In genomic region chr6:21523652-21524051, GRCh38 we compare ENCODE assay signal across 26 cellular contexts.
DNase-seq lines count a peak whose midpoint lies in the region; ATAC-seq, FAIRE-seq and TF ChIP-seq lines count a peak whose summit lies in the region.
"Had no signal": no experiment of that assay in that cellular context is flagged by ENCODE, and none has a peak within 500 bp of the region (broad histone marks: within the 10 kb centered on the region; RNA-seq: fewer than 3 reads in every experiment).

No MANE protein-coding gene starts in this region.

- H3K4me1 ChIP-seq in body of pancreas (peaks cover 11% of the 10 kb centered on the region), pancreas (peaks cover 0 to 8% (median 0%) of the 10 kb centered on the region in 3 donors), uterus (no peaks in the 10 kb centered on the region)

- TF ChIP-seq POLR2A in body of pancreas (IDR thresholded peaks at IDR 0.05) (no peak), uterus (IDR thresholded peaks at IDR 0.05) (no peak)

- no peak overlapping the region for H3K4me3 ChIP-seq in body of pancreas
- H3K4me3 ChIP-seq in pancreas, result no peak overlapping the region
- H3K4me3 ChIP-seq in uterus, result no peak overlapping the region
- H3K4me3 ChIP-seq: HAP-1 had no signal

- H3K9me3 ChIP-seq in body of pancreas (no peaks in the 10 kb centered on the region), pancreas (no peaks in the 10 kb centered on the region), uterus (no peaks in the 10 kb centered on the region)
- H3K9me3 ChIP-seq: HAP-1 had no signal

- intact Hi-C loops in body of pancreas (cut with DNase I), result no loop called here
- intact Hi-C loops in pancreas (cut with DNase I), result no loop called here
- intact Hi-C loops in uterus (cut with DNase I; ENCODE audit: low total_unique reads), result no loop called here

- ATAC-seq in body of pancreas, result no peak
- peak; percentile 53 to 82 (median 61) for ATAC-seq in pancreas
- no peak for ATAC-seq in HG03097 (IDR thresholded peaks at IDR 0.05; ENCODE audit: low FRiP score, unreplicated experiment)
- ATAC-seq in GM21360 (IDR thresholded peaks at IDR 0.05; ENCODE audit: unreplicated experiment), result no peak
- ATAC-seq: activated naive CD4-positive, alpha-beta T cell treated with anti-CD3 and anti-CD28 coated beads, Interleukin-2, amount 50 U/mL, for 72 hours; activated T-helper 17 cell treated with anti-CD3 and anti-CD28 coated beads, Interleukin-2, amount 50 U/mL, for 72 hours; stimulated activated effector memory CD8-positive, alpha-beta T cell treated with anti-CD3 and anti-CD28 coated beads, Interleukin-12 subunit alpha, Interleukin-12 subunit beta, amount 100 ng/mL, for 72 hours had no signal

- no peak overlapping the region for H3K27ac ChIP-seq in body of pancreas
- no peak overlapping the region for H3K27ac ChIP-seq in pancreas
- no peak overlapping the region for H3K27ac ChIP-seq in uterus
- H3K27ac ChIP-seq: HL-60 had no signal

- FAIRE-seq in pancreas (lab: Jason Lieb, UNC), result no peak
- FAIRE-seq: astrocyte, HepG2, keratinocyte, small intestine had no signal

- H3K36me3 ChIP-seq in body of pancreas (replicated peaks in 1 of 2; ENCODE audit: insufficient read depth in 1 of 2, low read depth in 2 of 2), result no peaks in the 10 kb centered on the region
- H3K36me3 ChIP-seq in pancreas, result no peaks in the 10 kb centered on the region
- no peaks in the 10 kb centered on the region for H3K36me3 ChIP-seq in uterus
- H3K36me3 ChIP-seq: HAP-1 had no signal

- DNase-seq in NCI-H748 (lab: John Stamatoyannopoulos, UW; ENCODE audit: unreplicated experiment) (peak; percentile 41), NCI-H748 treated with DMSO at 0.1 percent for 48 hours (lab: John Stamatoyannopoulos, UW) (no peak), NCI-H526 (lab: John Stamatoyannopoulos, UW) (peak; percentile 76 to 77), body of pancreas (peak in 3 of 4 donors; percentile 21 to 55 (median 34)), pancreas (no peak), uterus (no peak)
- DNase-seq: activated B cell treated with CpG ODN at 0.5 μM for 24 hours; activated CD4-positive, alpha-beta T cell treated with anti-CD3 and anti-CD28 coated beads, Interleukin-2, amount 50 U/mL, for 48 hours; activated CD8-positive, alpha-beta memory T cell treated with anti-CD3 and anti-CD28 coated beads, Interleukin-2, amount 50 U/mL, for 4 hours; AML-193; CD8-positive, alpha-beta memory T cell; mammary epithelial cell; NCI-H510A; small intestine; stimulated activated CD4-positive, alpha-beta T cell treated with anti-CD3 and anti-CD28 coated beads, Interleukin-2, amount 100 ng/mL, for 48 hours; substantia nigra had no signal

- H3K27me3 ChIP-seq in body of pancreas (no peaks in the 10 kb centered on the region), pancreas (no peaks in the 10 kb centered on the region), uterus (no peaks in the 10 kb centered on the region)

- TF ChIP-seq CTCF in body of pancreas (IDR thresholded peaks at IDR 0.05) (no peak), pancreas (IDR thresholded peaks at IDR 0.05) (no peak), uterus (IDR thresholded peaks at IDR 0.05) (no peak)

- 42 to 59% methylated on average over 3 of the region's 3 CpGs for WGBS in body of pancreas, 2 donors
- 41 to 45% methylated on average over 3 of the region's 3 CpGs for WGBS in pancreas, 2 donors

Comparison
In these comparisons a context has a peak if more than half of its experiments do, and no peak if none do; other contexts are left out.
1. DNase-seq: peak in NCI-H748 (single experiment), NCI-H526 (2 of 2) and body of pancreas (3 of 4); none in NCI-H748 treated with DMSO at 0.1 percent for 48 hours (single experiment), pancreas (0 of 6) and uterus (0 of 2).
2. ATAC-seq: peak in pancreas (4 of 4); none in body of pancreas (single experiment), HG03097 (single experiment) and GM21360 (single experiment).